19 cellular contexts compared by ENCODE assay signal in the genomic region with DNA sequence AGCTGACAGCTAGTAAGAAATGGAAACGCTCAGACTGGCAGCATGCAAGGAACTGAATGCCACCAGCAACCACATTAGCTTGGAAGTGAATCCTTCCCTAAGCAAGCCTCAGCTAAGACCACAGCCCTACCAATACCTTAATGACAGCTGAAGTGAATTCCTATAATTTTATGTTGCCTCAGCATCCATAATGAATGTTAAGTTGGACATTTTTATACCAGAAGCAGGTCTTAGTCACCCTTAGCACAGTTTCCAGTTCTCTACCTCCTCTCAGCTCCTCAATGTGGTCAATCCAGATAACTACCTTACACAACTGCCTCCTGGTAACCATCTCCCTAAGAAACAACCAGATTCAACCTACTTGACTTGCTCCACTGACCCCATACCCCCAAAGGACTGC.
"Had no signal": no experiment of that assay in that cellular context is flagged by ENCODE, and none has a peak within 500 bp of the region (broad histone marks: within the 10 kb centered on the region; RNA-seq: fewer than 3 reads in every experiment).

No MANE protein-coding gene starts in this region.

- DNase-seq: activated CD4-positive, alpha-beta T cell treated with anti-CD3 and anti-CD28 coated beads, Interleukin-2, amount 10 ng/mL, durations not matched to agents 7 days and 5 days; activated CD8-positive, alpha-beta T cell treated with anti-CD3 and anti-CD28 coated beads, Interleukin-2, amount 10 ng/mL, durations not matched to agents 7 days and 5 days; activated naive CD4-positive, alpha-beta T cell treated with anti-CD3 and anti-CD28 coated beads for 36 hours; activated T-cell treated with anti-CD3 and anti-CD28 coated beads, Interleukin-2, amount 50 U/mL, for 24 hours; anterior cingulate cortex; effector CD8-positive, alpha-beta T cell; left cardiac atrium; mesenchymal stem cell; natural killer cell; ovary; psoas muscle; sigmoid colon; spleen; stimulated activated naive B cell treated with anti-CD40 and anti-IgM and Interleukin-4, amounts not matched to agents 10 μg/mL and 1 μg/mL and 100 μg/mL, for 72 hours; T-helper 1 cell; T-helper 9 cell; upper lobe of left lung had no signal

- H3K36me3 ChIP-seq: ovary, thoracic aorta, upper lobe of left lung had no signal

- H3K4me3 ChIP-seq: hepatocyte, ovary, psoas muscle, sigmoid colon, spleen, thoracic aorta, upper lobe of left lung had no signal

- H3K4me2 ChIP-seq: hepatocyte had no signal

- H2AFZ ChIP-seq: hepatocyte had no signal

- ATAC-seq: activated CD8-positive, alpha-beta T cell treated with anti-CD3 and anti-CD28 coated beads, Interleukin-2, amount 10 ng/mL, durations not matched to agents 7 days and 5 days; left cardiac atrium; natural killer cell; psoas muscle; stimulated activated naive B cell treated with anti-CD40 and anti-IgM and Interleukin-4, amounts not matched to agents 10 μg/mL and 1 μg/mL and 100 μg/mL, for 72 hours had no signal

- H3K4me1 ChIP-seq: psoas muscle, sigmoid colon, spleen, upper lobe of left lung had no signal

- H3K9me3 ChIP-seq: ovary, psoas muscle, sigmoid colon, spleen, thoracic aorta, upper lobe of left lung had no signal

- H3K27ac ChIP-seq: hepatocyte, ovary, psoas muscle, sigmoid colon, spleen, thoracic aorta, upper lobe of left lung had no signal

- H3K27me3 ChIP-seq: hepatocyte, ovary, sigmoid colon, spleen, upper lobe of left lung had no signal
